27 cellular contexts compared by ENCODE assay signal in the genomic region with DNA sequence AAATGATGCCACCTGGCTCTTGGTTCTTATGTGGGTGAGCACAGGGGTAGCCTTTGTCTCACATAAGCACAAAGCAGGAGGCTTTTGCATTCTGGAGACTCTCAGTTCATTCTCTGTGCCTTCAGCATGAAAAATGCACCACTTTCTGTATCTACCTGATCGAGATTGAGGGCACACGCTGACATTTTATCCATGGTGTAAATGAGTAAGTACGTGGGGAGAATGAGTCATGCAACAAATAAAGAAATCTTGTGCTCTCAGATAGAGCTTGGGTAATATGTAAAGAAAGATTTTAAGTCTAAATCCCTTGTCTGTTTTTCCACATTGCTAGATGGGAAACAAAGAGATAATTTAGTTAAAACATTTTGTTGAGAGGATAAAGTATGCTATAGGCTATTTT.
DNase-seq lines count a peak whose midpoint lies in the region; ATAC-seq and TF ChIP-seq lines count a peak whose summit lies in the region.
"Had no signal": no experiment of that assay in that cellular context is flagged by ENCODE, and none has a peak within 500 bp of the region (broad histone marks: within the 10 kb centered on the region; RNA-seq: fewer than 3 reads in every experiment).

No MANE protein-coding gene starts in this region.

- H3K79me2 ChIP-seq in osteoblast (ENCODE audit: insufficient read depth, low read length), result no peaks in the 10 kb centered on the region

- H3K4me1 ChIP-seq in osteoblast (ENCODE audit: insufficient read depth, low read length) (peaks cover 9% of the 10 kb centered on the region), neuronal stem cell (ENCODE audit: control insufficient read depth in 2 of 2, insufficient read depth in 1 of 2, low read depth in 1 of 2, low read length in 2 of 2) (no peaks in the 10 kb centered on the region)
- H3K4me1 ChIP-seq: body of pancreas, esophagus muscularis mucosa, psoas muscle had no signal

- no peak overlapping the region for H2BK5ac ChIP-seq in neuronal stem cell (ENCODE audit: low read length)

- no peaks in the 10 kb centered on the region for H3K36me3 ChIP-seq in osteoblast (ENCODE audit: insufficient read depth, low read length)
- no peaks in the 10 kb centered on the region for H3K36me3 ChIP-seq in neuronal stem cell (replicated peaks in 1 of 2; ENCODE audit: control insufficient read depth in 2 of 2, insufficient read depth in 2 of 2, low read length in 2 of 2)
- H3K36me3 ChIP-seq: esophagus muscularis mucosa, MG63, neutrophil, SJSA1 had no signal

- H3K23ac ChIP-seq in neuronal stem cell (ENCODE audit: low read depth, low read length, poor library complexity), result no peak overlapping the region

- H2BK15ac ChIP-seq in neuronal stem cell (ENCODE audit: low read length), result no peak overlapping the region

- no peak overlapping the region for H4K91ac ChIP-seq in neuronal stem cell (ENCODE audit: low read depth, low read length, poor library complexity)

- DNase-seq in Daoy (ENCODE audit: low read depth), result peak; percentile 17
- peak; percentile 47 for DNase-seq in NCI-H226
- peak in 13 of 61 donors; percentile 3 to 60 (median 8) for DNase-seq in caudate nucleus (lab: John Stamatoyannopoulos, UW)
- no peak for DNase-seq in osteoblast (ENCODE audit: insufficient read length, low spot score, missing footprints)
- no peak for DNase-seq in NCI-H345 (lab: John Stamatoyannopoulos, UW)
- no peak for DNase-seq in globus pallidus (ENCODE audit: low spot score)
- no peak for DNase-seq in neuronal stem cell (ENCODE audit: low spot score)
- DNase-seq: activated CD4-positive, alpha-beta T cell treated with anti-CD3 and anti-CD28 coated beads for 36 hours; activated CD8-positive, alpha-beta memory T cell treated with anti-CD3 and anti-CD28 coated beads for 24 hours; activated gamma-delta T cell; activated T-cell treated with anti-CD3 and anti-CD28 coated beads, Interleukin-2, amount 50 U/mL, for 1 hour; body of pancreas; MG63; NCI-H1417 treated with DMSO at 0.1 percent for 48 hours; NCI-H2081 treated with DMSO at 0.1 percent for 48 hours; NCI-H510A; psoas muscle; small intestine; stimulated activated CD4-positive, alpha-beta T cell treated with anti-CD3 and anti-CD28 coated beads, Interleukin-1b, Interleukin-23, amount 100 ng/mL, for 48 hours; substantia nigra; T-helper 17 cell had no signal

- H3K27ac ChIP-seq in caudate nucleus (ENCODE audit: low read depth, low read length) (peak overlapping the region; percentile 78), osteoblast (ENCODE audit: low read depth, low read length) (no peak overlapping the region), neuronal stem cell (replicated peaks; ENCODE audit: low read length) (no peak overlapping the region)
- H3K27ac ChIP-seq: body of pancreas, C4-2B, coronary artery, esophagus muscularis mucosa, neutrophil, psoas muscle, SJSA1 had no signal

- H2AK5ac ChIP-seq in neuronal stem cell (ENCODE audit: low read depth, low read length), result no peak overlapping the region

- no CpG with 5 or more reads among the region's 3 CpGs for WGBS in neuronal stem cell (ENCODE audit: extremely low coverage in 2 of 2, insufficient read length in 2 of 2, insufficient replicate concordance in 1 of 2), 2 donors

- H4K8ac ChIP-seq in neuronal stem cell (ENCODE audit: low read depth, low read length), result no peak overlapping the region

- H3K4me2 ChIP-seq in osteoblast (ENCODE audit: insufficient read depth, low read length), result no peak overlapping the region
- H3K4me2 ChIP-seq in neuronal stem cell (ENCODE audit: insufficient read depth, low read length, poor library complexity, severe bottlenecking), result no peak overlapping the region

- H2AFZ ChIP-seq in osteoblast (ENCODE audit: low read length) (peak overlapping the region; percentile 5), neuronal stem cell (ENCODE audit: low read length) (no peak overlapping the region)

- H3K4ac ChIP-seq in neuronal stem cell (ENCODE audit: low read length), result no peak overlapping the region

- no peaks in the 10 kb centered on the region for H3K79me1 ChIP-seq in neuronal stem cell (ENCODE audit: low read depth, low read length)

- no peak for TF ChIP-seq CTCF in osteoblast (IDR thresholded peaks at IDR 0.05; ENCODE audit: extremely low read depth, low read depth, low read length)

- no peak overlapping the region for H3K18ac ChIP-seq in neuronal stem cell (ENCODE audit: low read length)

- no peak overlapping the region for H3K9ac ChIP-seq in neuronal stem cell (ENCODE audit: low read depth, low read length, poor library complexity)

- H3K9me3 ChIP-seq in osteoblast (ENCODE audit: low read depth, low read length) (no peaks in the 10 kb centered on the region), neuronal stem cell (replicated peaks in 1 of 2; ENCODE audit: control insufficient read depth in 2 of 2, insufficient read depth in 1 of 2, low read depth in 1 of 2, low read length in 2 of 2) (peaks cover 2 to 9% of the 10 kb centered on the region in 2 donors)
- H3K9me3 ChIP-seq: body of pancreas, neutrophil, psoas muscle had no signal

- H3K14ac ChIP-seq in neuronal stem cell (ENCODE audit: low read length), result no peak overlapping the region

- H3K4me3 ChIP-seq in osteoblast (ENCODE audit: insufficient read depth, low read length) (no peak overlapping the region), neuronal stem cell (ENCODE audit: low read length in 2 of 2) (no peak overlapping the region)
- H3K4me3 ChIP-seq: body of pancreas, coronary artery, esophagus muscularis mucosa, MG63, psoas muscle, SJSA1 had no signal

- no peak overlapping the region for H2BK120ac ChIP-seq in neuronal stem cell (ENCODE audit: low read depth, low read length)

- H4K20me1 ChIP-seq in osteoblast (ENCODE audit: insufficient read depth, low read length), result no peaks in the 10 kb centered on the region

- H2BK12ac ChIP-seq in neuronal stem cell (ENCODE audit: low read length), result no peak overlapping the region

- H3K27me3 ChIP-seq in osteoblast (ENCODE audit: insufficient read depth, low read length) (no peaks in the 10 kb centered on the region), neuronal stem cell (ENCODE audit: control insufficient read depth in 3 of 3, insufficient read depth in 3 of 3, low read depth in 1 of 3, low read length in 3 of 3) (no peaks in the 10 kb centered on the region)
- H3K27me3 ChIP-seq: body of pancreas, esophagus muscularis mucosa, MG63, neutrophil, SJSA1 had no signal

- ATAC-seq in GM19395 (IDR thresholded peaks at IDR 0.05; ENCODE audit: unreplicated experiment), result no peak
- ATAC-seq: activated CD4-positive, alpha-beta T cell treated with anti-CD3 and anti-CD28 coated beads for 36 hours; body of pancreas; psoas muscle; T-helper 17 cell had no signal

Comparison
In these comparisons a context has a peak if more than half of its experiments do, and no peak if none do; other contexts are left out.
1. DNase-seq: peak in Daoy (single experiment) and NCI-H226 (single experiment); none in osteoblast (single experiment), NCI-H345 (single experiment), globus pallidus (single experiment) and neuronal stem cell (single experiment).